ENCODE assay signal across 8 cellular contexts in the genomic region with DNA sequence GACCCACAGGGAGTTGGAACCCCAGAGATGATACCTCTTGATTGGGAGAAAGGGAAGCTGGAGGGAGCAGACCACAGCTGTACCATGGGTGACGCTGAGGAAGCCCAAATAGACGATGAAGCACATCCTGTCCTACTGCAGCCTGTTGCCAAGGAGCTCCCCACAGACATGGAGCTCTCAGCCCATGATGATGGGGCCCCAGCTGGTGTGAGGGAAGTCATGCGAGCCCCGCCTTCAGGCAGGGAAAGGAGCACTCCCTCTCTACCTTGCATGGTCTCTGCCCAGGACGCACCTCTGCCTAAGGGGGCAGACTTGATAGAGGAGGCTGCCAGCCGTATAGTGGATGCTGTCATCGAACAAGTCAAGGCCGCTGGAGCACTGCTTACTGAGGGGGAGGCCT.
DNase-seq lines count a peak whose midpoint lies in the region; ATAC-seq and TF ChIP-seq lines count a peak whose summit lies in the region.

No MANE protein-coding gene starts in this region.

- H3K9me3 ChIP-seq in colonic mucosa (no peaks in the 10 kb centered on the region), muscle layer of colon (ENCODE audit: low read length) (no peaks in the 10 kb centered on the region), WERI-Rb-1 (ENCODE audit: severe bottlenecking) (no peaks in the 10 kb centered on the region)

- ATAC-seq in GM18520 (IDR thresholded peaks at IDR 0.05; ENCODE audit: unreplicated experiment): no peak

- peak overlapping the region; percentile 22 for H3K4me3 ChIP-seq in colonic mucosa
- H3K4me3 ChIP-seq in muscle layer of colon (ENCODE audit: low read depth in 1 of 2, low read length in 2 of 2): no peak overlapping the region
- no peak overlapping the region for H3K4me3 ChIP-seq in WERI-Rb-1 (ENCODE audit: low read depth, low read length)

- peak; percentile 30 for DNase-seq in stimulated activated CD4-positive, alpha-beta T cell treated with anti-CD3 and anti-CD28 coated beads, Interleukin-4, amount 100 ng/mL, for 24 hours
- DNase-seq in stimulated activated CD4-positive, alpha-beta T cell treated with anti-CD3 and anti-CD28 coated beads, Interleukin-4, amount 100 ng/mL, for 4 hours: no peak
- peak; percentile 55 for DNase-seq in colonic mucosa
- DNase-seq in SW480 (ENCODE audit: low spot score): no peak
- no peak for DNase-seq in WERI-Rb-1
- DNase-seq in amniotic stem cell (lab: John Stamatoyannopoulos, UW): no peak

- H3K4me1 ChIP-seq in colonic mucosa: peaks cover 13% of the 10 kb centered on the region
- H3K4me1 ChIP-seq in muscle layer of colon (ENCODE audit: insufficient read depth, low read length): peaks cover 35% of the 10 kb centered on the region

- H3K36me3 ChIP-seq in colonic mucosa (no peaks in the 10 kb centered on the region), muscle layer of colon (ENCODE audit: insufficient read depth, low read length) (peaks cover 17% of the 10 kb centered on the region), WERI-Rb-1 (peaks cover 88% of the 10 kb centered on the region)

- intact Hi-C loops in colonic mucosa (cut with DNase I): no loop called here

- H3K9ac ChIP-seq in colonic mucosa (ENCODE audit: low read depth in 2 of 2, low read length in 2 of 2) (peak overlapping the region; percentile 4 to 93), muscle layer of colon (ENCODE audit: low read length) (no peak overlapping the region)

- H3K27me3 ChIP-seq in colonic mucosa: no peaks in the 10 kb centered on the region
- H3K27me3 ChIP-seq in muscle layer of colon (ENCODE audit: control insufficient read depth in 1 of 2, insufficient read depth in 2 of 2, low read length in 2 of 2): no peaks in the 10 kb centered on the region
- no peaks in the 10 kb centered on the region for H3K27me3 ChIP-seq in WERI-Rb-1 (ENCODE audit: insufficient read depth, low read depth, severe bottlenecking)

- H3K27ac ChIP-seq in colonic mucosa (peak overlapping the region; percentile 91), muscle layer of colon (ENCODE audit: low read depth, low read length) (peak overlapping the region; percentile 8), WERI-Rb-1 (no peak overlapping the region)

- no peak for TF ChIP-seq CTCF in colonic mucosa (IDR thresholded peaks at IDR 0.05)
- no peak for TF ChIP-seq CTCF in WERI-Rb-1 (IDR thresholded peaks at IDR 0.05; ENCODE audit: low read depth, low read length)

Comparison
In these comparisons a context has a peak if more than half of its experiments do, and no peak if none do; other contexts are left out.
1. DNase-seq: peak in stimulated activated CD4-positive, alpha-beta T cell treated with anti-CD3 and anti-CD28 coated beads, Interleukin-4, amount 100 ng/mL, for 24 hours (single experiment) and colonic mucosa (single experiment); none in stimulated activated CD4-positive, alpha-beta T cell treated with anti-CD3 and anti-CD28 coated beads, Interleukin-4, amount 100 ng/mL, for 4 hours (0 of 2), SW480 (single experiment), WERI-Rb-1 (single experiment) and amniotic stem cell (single experiment).